Comparison of ENCODE assay signal across 33 cellular contexts in genomic region chr12:85413266-85413665, GRCh38.
"Had no signal": no experiment of that assay in that cellular context is flagged by ENCODE, and none has a peak within 500 bp of the region (broad histone marks: within the 10 kb centered on the region; RNA-seq: fewer than 3 reads in every experiment).

No MANE protein-coding gene starts in this region.

- H3K4me3 Mint-ChIP-seq: activated CD4-positive, alpha-beta memory T cell treated with anti-CD3 and anti-CD28 coated beads for 36 hours; activated CD4-positive, alpha-beta T cell treated with anti-CD3 and anti-CD28 coated beads, Interleukin-2, amount 10 ng/mL, durations not matched to agents 24 days and 14 days; activated naive CD4-positive, alpha-beta T cell treated with anti-CD3 and anti-CD28 coated beads for 36 hours; activated naive CD8-positive, alpha-beta T cell treated with anti-CD3 and anti-CD28 coated beads, Interleukin-2, amount 10 ng/mL, durations not matched to agents 7 days and 5 days; activated T-helper 1 cell treated with anti-CD3 and anti-CD28 coated beads, Interleukin-12 subunit alpha, Interleukin-12 subunit beta, Interleukin-2, Interleukin-4 antibody, amounts not matched to agents 30 ng/mL and 10 ng/mL and 1 ng/mL, durations not matched to agents 14 hours and 24 hours and 36 hours; dendritic cell treated with granulocyte-macrophage colony-stimulating factor and Interleukin-4, amounts not matched to agents 40 ng/mL and 50 ng/mL, for 4 days; natural killer cell treated with Interleukin-12 subunit alpha and Interleukin-12 subunit beta and Interleukin-15 and Interleukin-18, amount 100 ng/mL, for 72 hours; stimulated activated memory B cell treated with anti-CD40 and anti-IgM and Interleukin-4, amounts not matched to agents 10 μg/mL and 1 μg/mL and 100 μg/mL, for 72 hours; stimulated activated naive CD8-positive, alpha-beta T cell treated with anti-CD3 and anti-CD28 coated beads, Interleukin-15, amount 100 ng/mL, for 72 hours; type B pancreatic cell had no signal

- H3K27me3 Mint-ChIP-seq: activated CD4-positive, alpha-beta memory T cell treated with anti-CD3 and anti-CD28 coated beads for 36 hours; activated CD4-positive, alpha-beta T cell treated with anti-CD3 and anti-CD28 coated beads, Interleukin-2, amount 10 ng/mL, durations not matched to agents 24 days and 14 days; activated naive CD8-positive, alpha-beta T cell treated with anti-CD3 and anti-CD28 coated beads, Interleukin-2, amount 10 ng/mL, durations not matched to agents 7 days and 5 days; dendritic cell treated with granulocyte-macrophage colony-stimulating factor and Interleukin-4, amounts not matched to agents 40 ng/mL and 50 ng/mL, for 4 days; stimulated activated memory B cell treated with anti-CD40 and anti-IgM and Interleukin-4, amounts not matched to agents 10 μg/mL and 1 μg/mL and 100 μg/mL, for 72 hours; stimulated activated naive CD8-positive, alpha-beta T cell treated with anti-CD3 and anti-CD28 coated beads, Interleukin-15, amount 100 ng/mL, for 72 hours; type B pancreatic cell had no signal

- FAIRE-seq: astrocyte, frontal cortex, TTC549 had no signal

- H3K4me1 ChIP-seq: esophagus muscularis mucosa, left lung, lower lobe of right lung, right atrium auricular region, uterus had no signal

- H3K36me3 ChIP-seq: brain microvascular endothelial cell, esophagus muscularis mucosa, left lung, lower lobe of right lung, right atrium auricular region, uterus, WERI-Rb-1 had no signal

- H3K4me1 Mint-ChIP-seq: activated CD4-positive, alpha-beta T cell treated with anti-CD3 and anti-CD28 coated beads, Interleukin-2, amount 10 ng/mL, durations not matched to agents 24 days and 14 days; activated naive CD8-positive, alpha-beta T cell treated with anti-CD3 and anti-CD28 coated beads, Interleukin-2, amount 10 ng/mL, durations not matched to agents 7 days and 5 days; stimulated activated memory B cell treated with anti-CD40 and anti-IgM and Interleukin-4, amounts not matched to agents 10 μg/mL and 1 μg/mL and 100 μg/mL, for 72 hours; stimulated activated naive CD8-positive, alpha-beta T cell treated with anti-CD3 and anti-CD28 coated beads, Interleukin-15, amount 100 ng/mL, for 72 hours had no signal

- H3K9me3 ChIP-seq: esophagus muscularis mucosa, left lung, lower lobe of right lung, right atrium auricular region, uterus had no signal

- H3K27ac Mint-ChIP-seq: activated CD4-positive, alpha-beta memory T cell treated with anti-CD3 and anti-CD28 coated beads for 36 hours; activated CD4-positive, alpha-beta T cell treated with anti-CD3 and anti-CD28 coated beads, Interleukin-2, amount 10 ng/mL, durations not matched to agents 24 days and 14 days; activated naive CD4-positive, alpha-beta T cell treated with anti-CD3 and anti-CD28 coated beads for 36 hours; activated naive CD8-positive, alpha-beta T cell treated with anti-CD3 and anti-CD28 coated beads, Interleukin-2, amount 10 ng/mL, durations not matched to agents 7 days and 5 days; activated T-helper 1 cell treated with anti-CD3 and anti-CD28 coated beads, Interleukin-12 subunit alpha, Interleukin-12 subunit beta, Interleukin-2, Interleukin-4 antibody, amounts not matched to agents 30 ng/mL and 10 ng/mL and 1 ng/mL, durations not matched to agents 14 hours and 24 hours and 36 hours; dendritic cell treated with granulocyte-macrophage colony-stimulating factor and Interleukin-4, amounts not matched to agents 40 ng/mL and 50 ng/mL, for 4 days; natural killer cell treated with Interleukin-12 subunit alpha and Interleukin-12 subunit beta and Interleukin-15 and Interleukin-18, amount 100 ng/mL, for 72 hours; stimulated activated memory B cell treated with anti-CD40 and anti-IgM and Interleukin-4, amounts not matched to agents 10 μg/mL and 1 μg/mL and 100 μg/mL, for 72 hours; stimulated activated naive CD8-positive, alpha-beta T cell treated with anti-CD3 and anti-CD28 coated beads, Interleukin-15, amount 100 ng/mL, for 72 hours; type B pancreatic cell had no signal

- H3K36me3 Mint-ChIP-seq: activated CD4-positive, alpha-beta memory T cell treated with anti-CD3 and anti-CD28 coated beads for 36 hours; activated naive CD8-positive, alpha-beta T cell treated with anti-CD3 and anti-CD28 coated beads, Interleukin-2, amount 10 ng/mL, durations not matched to agents 7 days and 5 days; stimulated activated memory B cell treated with anti-CD40 and anti-IgM and Interleukin-4, amounts not matched to agents 10 μg/mL and 1 μg/mL and 100 μg/mL, for 72 hours; type B pancreatic cell had no signal

- H3K4me3 ChIP-seq: esophagus muscularis mucosa, left lung, lower lobe of right lung, right atrium auricular region, uterus had no signal

- DNase-seq: activated CD4-positive, alpha-beta memory T cell treated with anti-CD3 and anti-CD28 coated beads for 36 hours; activated CD4-positive, alpha-beta T cell treated with anti-CD3 and anti-CD28 coated beads, Interleukin-2, amount 10 ng/mL, durations not matched to agents 24 days and 14 days; activated CD4-positive, CD25-positive, alpha-beta regulatory T cell treated with anti-CD3 and anti-CD28 coated beads, Interleukin-2, amount 50 U/mL, for 72 hours; activated CD8-positive, alpha-beta memory T cell treated with anti-CD3 and anti-CD28 coated beads, Interleukin-2, amount 50 U/mL, for 4 hours; activated effector memory CD4-positive, alpha-beta T cell treated with anti-CD3 and anti-CD28 coated beads, Interleukin-2, amount 50 U/mL, for 16 hours; activated naive CD4-positive, alpha-beta T cell treated with anti-CD3 and anti-CD28 coated beads for 36 hours; activated naive CD8-positive, alpha-beta T cell treated with anti-CD3 and anti-CD28 coated beads, Interleukin-2, amount 10 ng/mL, durations not matched to agents 7 days and 5 days; activated T-cell treated with anti-CD3 and anti-CD28 coated beads, Interleukin-2, amount 50 U/mL, for 1 hour; amniotic stem cell; brain microvascular endothelial cell; central memory CD4-positive, alpha-beta T cell; effector CD4-positive, alpha-beta T cell; kidney glomerular epithelial cell; left lung; lower lobe of right lung; mesendoderm; stimulated activated CD4-positive, alpha-beta T cell treated with anti-CD3 and anti-CD28 coated beads, Interleukin-4, amount 100 ng/mL, for 4 hours; stimulated activated CD8-positive, alpha-beta memory T cell treated with anti-CD3 and anti-CD28 coated beads, Interleukin-4, amount 100 ng/mL, for 48 hours; stimulated activated naive CD8-positive, alpha-beta T cell treated with anti-CD3 and anti-CD28 coated beads, Interleukin-15, amount 100 ng/mL, for 72 hours; substantia nigra; T-helper 9 cell; uterus; WERI-Rb-1 had no signal

- ATAC-seq: left lung; lower lobe of right lung; natural killer cell treated with Interleukin-12 subunit alpha and Interleukin-12 subunit beta and Interleukin-15 and Interleukin-18, amount 100 ng/mL, for 72 hours; stimulated activated memory B cell treated with anti-CD40 and anti-IgM and Interleukin-4, amounts not matched to agents 10 μg/mL and 1 μg/mL and 100 μg/mL, for 72 hours; stimulated activated naive CD8-positive, alpha-beta T cell treated with anti-CD3 and anti-CD28 coated beads, Interleukin-15, amount 100 ng/mL, for 72 hours had no signal

- H3K27ac ChIP-seq: brain microvascular endothelial cell, esophagus muscularis mucosa, left lung, lower lobe of right lung, right atrium auricular region, uterus, WERI-Rb-1 had no signal

- H3K27me3 ChIP-seq: brain microvascular endothelial cell, esophagus muscularis mucosa, left lung, right atrium auricular region, uterus had no signal
